In the genomic region with DNA sequence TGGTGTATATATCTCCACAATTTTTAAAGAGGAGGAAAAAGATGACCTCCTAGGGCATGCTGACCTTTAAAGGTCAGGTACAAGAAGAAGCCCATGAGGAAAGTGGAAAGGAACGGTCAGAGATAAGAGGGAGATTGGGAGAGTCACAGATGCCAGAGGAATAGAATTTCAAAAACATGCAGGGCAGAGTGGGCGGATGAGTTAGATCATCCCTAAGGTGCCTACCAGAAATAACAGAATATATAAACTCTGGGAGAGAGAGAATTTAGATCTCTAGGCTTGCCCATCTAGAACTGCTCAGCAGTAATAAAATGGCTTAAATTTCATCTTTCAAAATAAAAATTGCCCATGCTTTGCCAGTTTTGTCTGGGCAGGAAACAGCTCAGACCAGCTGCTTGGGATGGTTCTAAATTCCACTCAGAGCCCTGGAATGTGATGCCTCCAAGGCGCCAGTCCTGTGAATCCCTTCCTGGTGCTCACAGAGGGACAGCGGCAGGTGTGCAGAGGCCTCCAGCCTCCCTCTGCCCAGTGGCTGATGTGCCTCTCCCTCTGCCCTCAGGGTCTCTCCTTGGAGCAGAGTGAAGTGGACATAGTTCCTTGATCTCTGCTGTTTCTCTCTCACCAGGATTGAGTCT, we compare ENCODE assay signal across 12 cellular contexts.
DNase-seq lines count a peak whose midpoint lies in the region; ATAC-seq and TF ChIP-seq lines count a peak whose summit lies in the region.
"Had no signal": no experiment of that assay in that cellular context is flagged by ENCODE, and none has a peak within 500 bp of the region (broad histone marks: within the 10 kb centered on the region; RNA-seq: fewer than 3 reads in every experiment).

No MANE protein-coding gene starts in this region.

- H3K9me3 ChIP-seq in A673 (ENCODE audit: low read depth, low read length, poor library complexity, severe bottlenecking) (no peaks in the 10 kb centered on the region), MG63 (no peaks in the 10 kb centered on the region), osteoblast (ENCODE audit: low read depth, low read length) (no peaks in the 10 kb centered on the region)
- H3K9me3 ChIP-seq: stomach had no signal

- H2AFZ ChIP-seq in osteoblast (ENCODE audit: low read length) = no peak overlapping the region

- DNase-seq in A673 (ENCODE audit: low spot score) (no peak), MG63 (peak; percentile 80), coronary artery (ENCODE audit: low spot score) (no peak), osteoblast (ENCODE audit: insufficient read length, low spot score, missing footprints) (no peak), substantia nigra (lab: John Stamatoyannopoulos, UW) (no peak), T-helper 9 cell (no peak), GM13976 (ENCODE audit: low spot score) (no peak)
- DNase-seq: activated naive CD4-positive, alpha-beta T cell treated with anti-CD3 and anti-CD28 coated beads, Interleukin-2, amount 50 U/mL, for 16 hours; small intestine; stomach had no signal

- no peaks in the 10 kb centered on the region for H3K79me2 ChIP-seq in osteoblast (ENCODE audit: insufficient read depth, low read length)

- H3K4me2 ChIP-seq in osteoblast (ENCODE audit: insufficient read depth, low read length) = no peak overlapping the region

- CTCF ChIA-PET in A673 (lab: Charles Lee) = no interaction called here

- H3K4me1 ChIP-seq in A673 (ENCODE audit: insufficient read depth, low read length, poor library complexity, severe bottlenecking) (peaks cover 11% of the 10 kb centered on the region), osteoblast (ENCODE audit: insufficient read depth, low read length) (peaks cover 31% of the 10 kb centered on the region)

- H3K27me3 ChIP-seq in A673 (replicated peaks; ENCODE audit: insufficient read depth, low read depth, low read length, poor library complexity) (no peaks in the 10 kb centered on the region), MG63 (no peaks in the 10 kb centered on the region), osteoblast (ENCODE audit: insufficient read depth, low read length) (no peaks in the 10 kb centered on the region)
- H3K27me3 ChIP-seq: stomach had no signal

- POLR2A ChIA-PET in A673 (lab: Charles Lee; ENCODE audit: low non-redundant PET) = no interaction called here

- intact Hi-C loops in A673 (cut with micrococcal nuclease; ENCODE audit: unreplicated experiment) = no loop called here

- ATAC-seq in HG03095 (IDR thresholded peaks at IDR 0.05; ENCODE audit: unreplicated experiment) = no peak
- ATAC-seq: WTC11 had no signal

- in situ Hi-C loops in GM13976 (cut with MboI; ENCODE audit: low sequenced_read_pairs, unreplicated experiment) = no loop called here

- peak overlapping the region; percentile 5 for H3K27ac ChIP-seq in A673 (ENCODE audit: low read depth, low read length, poor library complexity, severe bottlenecking)
- peak overlapping the region; percentile 58 to 74 for H3K27ac ChIP-seq in coronary artery
- H3K27ac ChIP-seq in osteoblast (ENCODE audit: low read depth, low read length) = peak overlapping the region; percentile 57
- H3K27ac ChIP-seq in substantia nigra (ENCODE audit: low read depth, low read length, poor library complexity, severe bottlenecking) = no peak overlapping the region
- H3K27ac ChIP-seq: stomach had no signal

- BruUV-seq in A673 (replicated peaks; lab: Mats Ljungman, UMichigan) = no TSS peak

- H4K20me1 ChIP-seq in osteoblast (ENCODE audit: insufficient read depth, low read length) = no peaks in the 10 kb centered on the region

- H3K4me3 ChIP-seq in A673 (ENCODE audit: low read depth, low read length, poor library complexity, severe bottlenecking) = no peak overlapping the region
- no peak overlapping the region for H3K4me3 ChIP-seq in MG63
- H3K4me3 ChIP-seq in coronary artery = no peak overlapping the region
- H3K4me3 ChIP-seq in osteoblast (ENCODE audit: insufficient read depth, low read length) = no peak overlapping the region
- H3K4me3 ChIP-seq: stomach had no signal

- H3K36me3 ChIP-seq in A673 (ENCODE audit: insufficient read depth, low read length, poor library complexity, severe bottlenecking) = no peaks in the 10 kb centered on the region
- H3K36me3 ChIP-seq in MG63 = peaks cover 32% of the 10 kb centered on the region
- peaks cover 15% of the 10 kb centered on the region for H3K36me3 ChIP-seq in osteoblast (ENCODE audit: insufficient read depth, low read length)
- H3K36me3 ChIP-seq: stomach had no signal

- TF ChIP-seq CTCF in A673 (conservative IDR thresholded peaks at IDR 0.05; ENCODE audit: low read depth, low read length) (no peak), coronary artery (IDR thresholded peaks at IDR 0.05) (no peak), osteoblast (IDR thresholded peaks at IDR 0.05; ENCODE audit: extremely low read depth, low read depth, low read length) (no peak), GM13976 (IDR thresholded peaks at IDR 0.05; ENCODE audit: borderline replicate concordance, control extremely low read depth, extremely low read depth, insufficient read depth, missing control alignments) (no peak)
